ENCODE assay signal across 12 cellular contexts in genomic region chr7:156768698-156769472, GRCh38.
DNase-seq lines count a peak whose midpoint lies in the region; ATAC-seq, FAIRE-seq and TF ChIP-seq lines count a peak whose summit lies in the region.
"Had no signal": no experiment of that assay in that cellular context is flagged by ENCODE, and none has a peak within 500 bp of the region (broad histone marks: within the 10 kb centered on the region; RNA-seq: fewer than 3 reads in every experiment).

No MANE protein-coding gene starts in this region.

- TF ChIP-seq RAD21 in K562 (CRISPR knock-in tag; conservative IDR thresholded peaks at IDR 0.05 in 1 of 2, IDR thresholded peaks at IDR 0.05 in 1 of 2), result no peak

- peaks cover 2% of the 10 kb centered on the region for H3K9me3 Mint-ChIP-seq in activated T-cell treated with anti-CD3 and anti-CD28 coated beads, Interleukin-2, amount 50 U/mL, for 24 hours

- H3K27ac ChIP-seq in K562 (ENCODE audit: extremely low read depth, low read depth, low read length), result no peak overlapping the region

- H3K4me1 Mint-ChIP-seq in activated T-cell treated with anti-CD3 and anti-CD28 coated beads, Interleukin-2, amount 50 U/mL, for 24 hours (ENCODE audit: low read depth), result peaks cover 38% of the 10 kb centered on the region

- 88% methylated on average over 6 of the region's 6 CpGs for WGBS in K562 (ENCODE audit: insufficient coverage, low coverage, missing lambda C conversion rate)

- TF ChIP-seq CTCF in K562 (IDR thresholded peaks at IDR 0.05 in 2 of 3, conservative IDR thresholded peaks at IDR 0.05 in 1 of 3; ENCODE audit: insufficient read depth in 2 of 3, low read depth in 1 of 3, low read length in 3 of 3) (peak in 2 of 3 experiments; percentile 24 to 28; a peak in 2 of 6 replicates), retinal pigment epithelial cell (conservative IDR thresholded peaks at IDR 0.05; ENCODE audit: low read depth, low read length) (no peak)

- H3K79me2 ChIP-seq in K562 (ENCODE audit: control insufficient read depth, insufficient read depth, low read length), result 0 out of 3 replicates have a peak, but pooled peaks cover 9% of the 10 kb centered on the region

- H3K36me3 ChIP-seq in K562 (ENCODE audit: control insufficient read depth, insufficient read depth, low read length), result peaks cover 5% of the 10 kb centered on the region; the same call in 2 of the 3 replicates

- ATAC-seq in HG02852 (IDR thresholded peaks at IDR 0.05; ENCODE audit: unreplicated experiment) (peak; percentile 59), K562 (peak; percentile 9; the same call in 1 of the 3 replicates), GM21526 (IDR thresholded peaks at IDR 0.05; ENCODE audit: low FRiP score, unreplicated experiment) (no peak)
- ATAC-seq: T-cell had no signal

- peaks cover 29% of the 10 kb centered on the region for H3K36me3 Mint-ChIP-seq in activated T-cell treated with anti-CD3 and anti-CD28 coated beads, Interleukin-2, amount 50 U/mL, for 24 hours (ENCODE audit: low read depth)

- no peak overlapping the region for H3K4me3 Mint-ChIP-seq in activated T-cell treated with anti-CD3 and anti-CD28 coated beads, Interleukin-2, amount 50 U/mL, for 24 hours
- H3K4me3 Mint-ChIP-seq: T-cell had no signal

- TF ChIP-seq POLR2A in K562 (conservative IDR thresholded peaks at IDR 0.05), result no peak

- no peak for TF ChIP-seq EP300 in K562 (IDR thresholded peaks at IDR 0.05; ENCODE audit: low read length)

- H3K27ac Mint-ChIP-seq in activated T-cell treated with anti-CD3 and anti-CD28 coated beads, Interleukin-2, amount 50 U/mL, for 24 hours, result peak overlapping the region; percentile 47
- H3K27ac Mint-ChIP-seq: T-cell had no signal

- in situ Hi-C loops in K562 (cut with MboI), result no loop called here

- CTCF ChIA-PET in K562 (lab: Yijun Ruan, JAX; ENCODE audit: low intra/inter-chr PET ratio), result no interaction called here

- no peaks in the 10 kb centered on the region for H3K9me3 ChIP-seq in K562 (replicated peaks; ENCODE audit: control insufficient read depth, insufficient read depth, low read depth, low read length)

- DNase-seq in activated T-cell treated with anti-CD3 and anti-CD28 coated beads, Interleukin-2, amount 50 U/mL, for 24 hours, result no peak
- DNase-seq in activated T-cell treated with anti-CD3 and anti-CD28 coated beads for 4 hours (no peak), K562 (ENCODE audit: extremely low read depth in 1 of 4, low spot score in 3 of 4) (no peak), retinal pigment epithelial cell (ENCODE audit: low read depth) (peak; percentile 26), HuH-7 (ENCODE audit: low spot score) (no peak), NCI-H345 (lab: John Stamatoyannopoulos, UW) (no peak)
- DNase-seq: activated CD4-positive, alpha-beta T cell treated with anti-CD3 and anti-CD28 coated beads, Interleukin-2, amount 50 U/mL, for 1 hour; NCI-H1930; T-cell had no signal

- no peaks in the 10 kb centered on the region for H3K9me1 ChIP-seq in K562 (ENCODE audit: control insufficient read depth, insufficient read depth, low read length)

- H4K20me1 ChIP-seq in K562 (replicated peaks; ENCODE audit: control insufficient read depth, insufficient read depth, low read length), result 0 out of 2 replicates have a peak, but pooled peaks cover 3% of the 10 kb centered on the region

- no peak for FAIRE-seq in K562 (lab: Jason Lieb, UNC)
- FAIRE-seq: colon had no signal

- H3K4me1 ChIP-seq in K562 (replicated peaks in 1 of 2; ENCODE audit: control insufficient read depth in 2 of 2, insufficient read depth in 2 of 2, low read length in 2 of 2), result peaks cover 0 to 5% of the 10 kb centered on the region in 2 experiments; a peak in 3 of 5 replicates

- no peaks in the 10 kb centered on the region for H3K27me3 ChIP-seq in K562 (ENCODE audit: control insufficient read depth in 2 of 2, insufficient read depth in 2 of 2, low read length in 2 of 2)

- intact Hi-C loops in K562 (cut with micrococcal nuclease), result loop anchor here (5.0 kb wide), 1 partner anchor 207 kb away; no protein-coding TSS in a partner anchor

- peak overlapping the region in 1 of 2 experiments; percentile 11; a peak in 1 of 4 replicates for H3K9ac ChIP-seq in K562 (ENCODE audit: insufficient read depth in 1 of 2, low read depth in 2 of 2, low read length in 2 of 2)

- no peak overlapping the region for H3K4me3 ChIP-seq in K562
- H3K4me3 ChIP-seq in retinal pigment epithelial cell (ENCODE audit: low read length), result no peak overlapping the region

- no peak overlapping the region for H2AFZ ChIP-seq in K562 (ENCODE audit: low read depth, low read length)

- no TSS peak for BruUV-seq in K562 (replicated peaks; lab: Mats Ljungman, UMichigan)

- POLR2A ChIA-PET in K562 (lab: Yijun Ruan, JAX), result interaction anchor here (0.6 to 1.9 kb wide), 7 partner anchors 9 to 132 kb away, joined by 3 to 4 read pairs (median 3); no protein-coding TSS in a partner anchor

- no peaks in the 10 kb centered on the region for H3K27me3 Mint-ChIP-seq in activated T-cell treated with anti-CD3 and anti-CD28 coated beads, Interleukin-2, amount 50 U/mL, for 24 hours
- H3K27me3 Mint-ChIP-seq: T-cell had no signal

- H3K4me2 ChIP-seq in K562 (ENCODE audit: insufficient read depth, low read length), result no peak overlapping the region

TF ChIP-seq in K562, 482 proteins besides CTCF, POLR2A, EP300 and RAD21:
- TF ChIP-seq TCFL5 (CRISPR knock-in tag; conservative IDR thresholded peaks at IDR 0.05), result no peak
- TF ChIP-seq ZNF24 (IDR thresholded peaks at IDR 0.05), result no peak
- no peak for TF ChIP-seq ZC3H8 (IDR thresholded peaks at IDR 0.05)
- no peak for TF ChIP-seq RBM17 (IDR thresholded peaks at IDR 0.05; ENCODE audit: borderline replicate concordance, low read depth, low read length)
- no peak for TF ChIP-seq ZBTB33 (CRISPR knock-in tag; IDR thresholded peaks at IDR 0.05)
